Comparison of ENCODE assay signal across 26 cellular contexts in the genomic region with DNA sequence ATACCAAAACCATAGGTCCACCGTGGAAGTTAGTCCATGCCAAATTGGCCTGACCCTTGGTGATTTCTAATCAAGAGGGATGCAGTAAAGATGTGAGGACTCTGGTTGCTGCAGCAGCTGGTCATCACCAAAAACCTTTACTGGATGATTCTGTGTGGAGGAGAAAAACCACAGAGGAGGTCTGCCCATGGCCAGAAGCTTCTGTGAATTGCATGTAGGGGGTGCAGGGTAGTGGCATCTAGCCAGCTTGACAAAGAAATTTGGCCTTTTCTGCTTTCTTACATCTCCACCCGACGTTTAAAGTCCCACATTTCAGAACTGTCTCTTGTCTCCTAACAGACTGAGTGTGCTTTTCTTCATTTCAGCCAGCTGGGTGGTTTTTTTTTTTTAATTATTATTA.
"Had no signal": no experiment of that assay in that cellular context is flagged by ENCODE, and none has a peak within 500 bp of the region (broad histone marks: within the 10 kb centered on the region; RNA-seq: fewer than 3 reads in every experiment).

No MANE protein-coding gene starts in this region.

- H3K27ac ChIP-seq: stomach, suprapubic skin, testis, thoracic aorta, thyroid gland, tibial artery, tibial nerve, transverse colon, upper lobe of left lung, upper lobe of right lung, uterus, vagina had no signal

- H3K36me3 ChIP-seq: stomach, suprapubic skin, thoracic aorta, thyroid gland, tibial artery, tibial nerve, transverse colon, upper lobe of left lung, upper lobe of right lung, uterus, vagina had no signal

- DNase-seq: stimulated activated CD4-positive, alpha-beta T cell treated with anti-CD3 and anti-CD28 coated beads, Interleukin-2, amount 100 ng/mL, for 48 hours; stimulated activated CD4-positive, alpha-beta T cell treated with anti-CD3 and anti-CD28 coated beads, Interleukin-4, amount 100 ng/mL, for 1 hour; stimulated activated CD4-positive, alpha-beta T cell treated with anti-CD3 and anti-CD28 coated beads, Interleukin-4, amount 100 ng/mL, for 24 hours; stimulated activated CD4-positive, alpha-beta T cell treated with anti-CD3 and anti-CD28 coated beads, Interleukin-4, amount 100 ng/mL, for 4 hours; stimulated activated CD8-positive, alpha-beta memory T cell treated with anti-CD3 and anti-CD28 coated beads, Interleukin-4, amount 100 ng/mL, for 48 hours; stimulated activated naive B cell treated with anti-CD40 and anti-IgM and Interleukin-4, amounts not matched to agents 10 μg/mL and 1 μg/mL and 100 μg/mL, for 72 hours; stimulated activated naive CD4-positive, alpha-beta T cell; stimulated activated naive CD4-positive, alpha-beta T cell treated with Interleukin-2 at 50 U/mL for 16 hours; stimulated activated naive CD8-positive, alpha-beta T cell treated with anti-CD3 and anti-CD28 coated beads, Interleukin-15, amount 100 ng/mL, for 72 hours; stimulated activated naive CD8-positive, alpha-beta T cell treated with anti-CD3 and anti-CD28 coated beads, Interleukin-15, Interleukin-2, amounts not matched to agents 100 U/mL and 50 U/mL, for 24 hours; stomach; substantia nigra; testis; thyroid gland; tibial artery; transverse colon; trophoblast cell; upper lobe of left lung; upper lobe of right lung; uterus had no signal

- H3K27me3 ChIP-seq: stomach, suprapubic skin, testis, thyroid gland, tibial artery, tibial nerve, transverse colon, upper lobe of left lung, upper lobe of right lung, uterus, vagina had no signal

- H3K4me1 ChIP-seq: stomach, suprapubic skin, testis, thyroid gland, tibial artery, tibial nerve, transverse colon, upper lobe of left lung, upper lobe of right lung, uterus, vagina had no signal

- ATAC-seq: stimulated activated effector memory CD8-positive, alpha-beta T cell treated with anti-CD3 and anti-CD28 coated beads, Interleukin-12 subunit alpha, Interleukin-12 subunit beta, amount 100 ng/mL, for 72 hours; stimulated activated memory B cell treated with anti-CD40 and anti-IgM and Interleukin-4, amounts not matched to agents 10 μg/mL and 1 μg/mL and 100 μg/mL, for 72 hours; stimulated activated naive B cell treated with anti-CD40 and anti-IgM and Interleukin-4, amounts not matched to agents 10 μg/mL and 1 μg/mL and 100 μg/mL, for 72 hours; stimulated activated naive CD8-positive, alpha-beta T cell treated with anti-CD3 and anti-CD28 coated beads, Interleukin-15, amount 100 ng/mL, for 72 hours; stimulated activated naive CD8-positive, alpha-beta T cell treated with anti-CD3 and anti-CD28 coated beads, Interleukin-15, Interleukin-2, amounts not matched to agents 100 U/mL and 50 U/mL, for 24 hours; upper lobe of right lung had no signal

- H3K9me3 ChIP-seq: stomach, suprapubic skin, testis, thoracic aorta, thyroid gland, tibial artery, tibial nerve, transverse colon, upper lobe of left lung, upper lobe of right lung, uterus, vagina had no signal

- H3K4me3 ChIP-seq: stomach, suprapubic skin, testis, thoracic aorta, thyroid gland, tibial artery, tibial nerve, transverse colon, upper lobe of left lung, upper lobe of right lung, uterus, vagina had no signal
